Comparison of ENCODE assay signal across 8 cellular contexts in the genomic region with DNA sequence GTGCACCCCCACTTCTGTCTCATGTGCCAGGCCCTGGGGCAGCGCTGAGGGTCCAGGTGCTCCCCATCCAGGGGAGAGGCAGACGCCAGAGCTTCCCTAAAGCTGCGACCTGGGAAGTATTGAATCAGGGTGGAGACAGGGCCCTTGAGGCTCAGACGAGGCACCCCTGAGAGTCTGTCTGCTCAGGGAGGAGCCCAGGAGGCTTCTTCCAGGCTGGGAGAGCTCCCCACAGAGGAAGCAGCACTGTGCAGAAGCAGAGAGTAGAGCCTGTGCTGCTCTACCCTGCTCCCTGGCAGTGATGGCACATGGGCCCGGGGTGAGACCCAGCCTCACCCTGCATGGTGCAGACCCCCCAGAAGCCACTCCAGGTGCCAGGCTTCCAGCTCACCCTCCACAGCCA.
DNase-seq lines count a peak whose midpoint lies in the region; ATAC-seq and TF ChIP-seq lines count a peak whose summit lies in the region.
"Not testable (repeated sequence)": the region's sequence is repeated elsewhere in the genome, so short reads cannot be mapped to it uniquely, and the experiment has no call there.

No MANE protein-coding gene starts in this region.

- not testable (repeated sequence) for H3K9me3 Mint-ChIP-seq in CD14-positive monocyte; activated naive CD8-positive, alpha-beta T cell treated with anti-CD3 and anti-CD28 coated beads, Interleukin-2, amount 50 U/mL, for 24 hours; naive thymus-derived CD4-positive, alpha-beta T cell

- H3K27ac Mint-ChIP-seq in CD14-positive monocyte; activated naive CD8-positive, alpha-beta T cell treated with anti-CD3 and anti-CD28 coated beads, Interleukin-2, amount 50 U/mL, for 24 hours; naive thymus-derived CD4-positive, alpha-beta T cell: not testable (repeated sequence)

- not testable (repeated sequence) for H3K27me3 ChIP-seq in naive thymus-derived CD4-positive, alpha-beta T cell (ENCODE audit: control insufficient read depth in 2 of 2, insufficient read depth in 2 of 2, low read length in 2 of 2); sigmoid colon; upper lobe of left lung

- not testable (repeated sequence) for H3K4me1 Mint-ChIP-seq in CD14-positive monocyte; activated naive CD8-positive, alpha-beta T cell treated with anti-CD3 and anti-CD28 coated beads, Interleukin-2, amount 50 U/mL, for 24 hours; naive thymus-derived CD4-positive, alpha-beta T cell

- not testable (repeated sequence) for H3K36me3 ChIP-seq in naive thymus-derived CD4-positive, alpha-beta T cell (ENCODE audit: control insufficient read depth in 2 of 3, insufficient read depth in 3 of 3, low read length in 3 of 3); sigmoid colon; upper lobe of left lung

- H3K4me1 ChIP-seq in naive thymus-derived CD4-positive, alpha-beta T cell (ENCODE audit: control insufficient read depth in 2 of 2, insufficient read depth in 2 of 2, low read length in 2 of 2); sigmoid colon; upper lobe of left lung: not testable (repeated sequence)

- not testable (repeated sequence) for H3K27me3 Mint-ChIP-seq in CD14-positive monocyte (ENCODE audit: low read depth in 3 of 3); activated naive CD8-positive, alpha-beta T cell treated with anti-CD3 and anti-CD28 coated beads, Interleukin-2, amount 50 U/mL, for 24 hours; naive thymus-derived CD4-positive, alpha-beta T cell

- peak; percentile 34 for ATAC-seq in activated naive CD8-positive, alpha-beta T cell treated with anti-CD3 and anti-CD28 coated beads, Interleukin-2, amount 50 U/mL, for 24 hours
- peak; percentile 18 for ATAC-seq in left lobe of liver
- peak; percentile 12 for ATAC-seq in naive thymus-derived CD4-positive, alpha-beta T cell
- peak in 1 of 2 donors; percentile 47 for ATAC-seq in upper lobe of left lung (ENCODE audit: low FRiP score in 2 of 2)

- TF ChIP-seq POLR2A in sigmoid colon (IDR thresholded peaks at IDR 0.05); upper lobe of left lung (IDR thresholded peaks at IDR 0.05): not testable (repeated sequence)

- not testable (repeated sequence) for TF ChIP-seq EP300 in sigmoid colon (IDR thresholded peaks at IDR 0.05); upper lobe of left lung (IDR thresholded peaks at IDR 0.05)

- WGBS in sigmoid colon, 2 donors, result 90 to 92% methylated on average over 5 of the region's 5 CpGs
- 81 to 84% methylated on average over 2 to 5 of the region's 5 CpGs for WGBS in upper lobe of left lung, 2 donors

- intact Hi-C loops in CD14-positive monocyte (cut with micrococcal nuclease); cardiac septum (cut with DNase I); naive thymus-derived CD4-positive, alpha-beta T cell (cut with micrococcal nuclease); sigmoid colon (cut with DNase I): not testable (repeated sequence)

- DNase-seq in CD14-positive monocyte (ENCODE audit: low spot score) (peak; percentile 37), ecto neural progenitor cell (ENCODE audit: low spot score) (peak; percentile 37), cardiac septum (ENCODE audit: low spot score) (peak; percentile 71), sigmoid colon (peak; percentile 44), upper lobe of left lung (peak; percentile 15 to 17)
- DNase-seq in activated naive CD8-positive, alpha-beta T cell treated with anti-CD3 and anti-CD28 coated beads, Interleukin-2, amount 50 U/mL, for 24 hours; left lobe of liver (ENCODE audit: low spot score); naive thymus-derived CD4-positive, alpha-beta T cell: not testable (repeated sequence)

- CTCF ChIA-PET in naive thymus-derived CD4-positive, alpha-beta T cell (lab: Charles Lee), result not testable (repeated sequence)

- H3K4me3 ChIP-seq in naive thymus-derived CD4-positive, alpha-beta T cell (ENCODE audit: low read length); sigmoid colon; upper lobe of left lung: not testable (repeated sequence)

- not testable (repeated sequence) for H3K36me3 Mint-ChIP-seq in CD14-positive monocyte; activated naive CD8-positive, alpha-beta T cell treated with anti-CD3 and anti-CD28 coated beads, Interleukin-2, amount 50 U/mL, for 24 hours (ENCODE audit: low read depth); naive thymus-derived CD4-positive, alpha-beta T cell

- H3K4me3 Mint-ChIP-seq in CD14-positive monocyte; activated naive CD8-positive, alpha-beta T cell treated with anti-CD3 and anti-CD28 coated beads, Interleukin-2, amount 50 U/mL, for 24 hours; naive thymus-derived CD4-positive, alpha-beta T cell: not testable (repeated sequence)

- POLR2A ChIA-PET in naive thymus-derived CD4-positive, alpha-beta T cell (lab: Charles Lee), result not testable (repeated sequence)

- not testable (repeated sequence) for H3K9me3 ChIP-seq in naive thymus-derived CD4-positive, alpha-beta T cell (ENCODE audit: control insufficient read depth in 2 of 3, low read length in 3 of 3); sigmoid colon; upper lobe of left lung

- not testable (repeated sequence) for H3K27ac ChIP-seq in naive thymus-derived CD4-positive, alpha-beta T cell (ENCODE audit: low read depth, low read length); sigmoid colon; upper lobe of left lung

- TF ChIP-seq CTCF in CD14-positive monocyte (IDR thresholded peaks at IDR 0.05); sigmoid colon (IDR thresholded peaks at IDR 0.05); upper lobe of left lung (IDR thresholded peaks at IDR 0.05): not testable (repeated sequence)
